Comparison of ENCODE assay signal across 8 cellular contexts in the genomic region with DNA sequence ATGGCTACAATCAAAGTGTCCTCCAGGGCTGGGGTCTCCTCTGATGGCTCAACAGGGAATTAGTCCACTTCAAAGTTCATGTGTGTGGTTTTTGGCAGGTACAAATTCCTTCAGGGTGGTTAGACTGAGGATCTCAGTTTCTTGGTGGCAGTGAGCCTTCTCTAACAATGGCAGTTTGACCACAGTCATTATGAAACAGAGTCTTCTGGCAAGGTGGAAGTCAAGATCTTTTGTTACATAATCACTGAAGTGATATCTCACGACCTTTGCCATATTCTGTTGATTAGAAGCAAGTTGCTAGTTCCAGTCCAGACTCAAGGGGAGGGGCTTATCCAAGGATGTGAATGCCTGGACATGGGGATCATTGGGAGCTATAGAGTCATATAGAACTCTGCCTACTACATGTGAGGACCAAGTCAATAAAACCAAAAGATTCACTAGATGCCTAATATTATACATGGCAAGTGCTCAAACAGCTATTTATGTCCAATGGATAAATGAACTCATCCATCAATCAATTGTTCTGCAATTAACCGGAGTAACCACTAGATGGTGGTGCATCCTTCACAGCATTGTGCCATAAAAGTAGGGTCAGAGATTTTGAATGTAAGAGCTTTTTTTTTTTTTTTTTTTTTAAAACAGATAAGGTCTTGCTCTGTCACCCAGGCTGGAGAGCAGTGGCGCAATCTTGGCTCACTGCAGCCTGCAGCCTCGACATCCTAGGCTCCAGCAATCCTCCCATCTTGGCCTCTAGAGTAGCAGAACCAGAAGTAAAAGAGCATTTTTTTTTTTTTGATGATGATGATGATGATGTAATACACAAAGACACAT.
DNase-seq lines count a peak whose midpoint lies in the region; ATAC-seq and TF ChIP-seq lines count a peak whose summit lies in the region.

No MANE protein-coding gene starts in this region.

- H3K4me3 ChIP-seq in cardiac muscle cell: no peak overlapping the region
- H3K4me3 ChIP-seq in Jurkat, Clone E6-1 (ENCODE audit: low read length): no peak overlapping the region
- no peak overlapping the region for H3K4me3 ChIP-seq in Panc1 (ENCODE audit: low read depth in 2 of 2, low read length in 2 of 2)
- no peak overlapping the region for H3K4me3 ChIP-seq in colonic mucosa

- no TSS peak for BruUV-seq in Panc1 (replicated peaks; lab: Mats Ljungman, UMichigan)

- peaks cover 5% of the 10 kb centered on the region for H3K9me3 Mint-ChIP-seq in osteocyte (ENCODE audit: unreplicated experiment)

- H3K9me3 ChIP-seq in cardiac muscle cell (ENCODE audit: low read depth): no peaks in the 10 kb centered on the region
- no peaks in the 10 kb centered on the region for H3K9me3 ChIP-seq in Panc1 (ENCODE audit: control insufficient read depth, insufficient read depth, low read depth, low read length)
- no peaks in the 10 kb centered on the region for H3K9me3 ChIP-seq in colonic mucosa

- H3K36me3 ChIP-seq in cardiac muscle cell (no peaks in the 10 kb centered on the region), Panc1 (ENCODE audit: control insufficient read depth, insufficient read depth, low read length) (no peaks in the 10 kb centered on the region), colonic mucosa (no peaks in the 10 kb centered on the region)

- H3K27ac ChIP-seq in cardiac muscle cell: no peak overlapping the region
- no peak overlapping the region for H3K27ac ChIP-seq in Panc1 (ENCODE audit: low read length)
- H3K27ac ChIP-seq in colonic mucosa: no peak overlapping the region

- H3K4me3 Mint-ChIP-seq in osteocyte (ENCODE audit: unreplicated experiment): no peak overlapping the region

- H3K36me3 Mint-ChIP-seq in osteocyte (ENCODE audit: unreplicated experiment): peaks cover 3% of the 10 kb centered on the region

- H3K27ac Mint-ChIP-seq in osteocyte (ENCODE audit: unreplicated experiment): no peak overlapping the region

- intact Hi-C loops in cardiac septum (cut with DNase I): no loop called here
- intact Hi-C loops in Panc1 (cut with micrococcal nuclease; ENCODE audit: unreplicated experiment): no loop called here
- intact Hi-C loops in colonic mucosa (cut with DNase I): no loop called here

- TF ChIP-seq CTCF in cardiac muscle cell (IDR thresholded peaks at IDR 0.05; ENCODE audit: low read depth, low read length) (peak; percentile 67), Panc1 (IDR thresholded peaks at IDR 0.05) (peak; percentile 82), colonic mucosa (IDR thresholded peaks at IDR 0.05) (peak; percentile 23), osteocyte (IDR thresholded peaks at IDR 0.05) (peak; percentile 60)

- no peaks in the 10 kb centered on the region for H3K4me1 Mint-ChIP-seq in osteocyte (ENCODE audit: unreplicated experiment)

- H3K4me1 ChIP-seq in cardiac muscle cell (ENCODE audit: low read depth): no peaks in the 10 kb centered on the region
- no peaks in the 10 kb centered on the region; the same call in 1 of the 2 replicates for H3K4me1 ChIP-seq in Panc1 (ENCODE audit: control insufficient read depth, insufficient read depth, low read length)
- no peaks in the 10 kb centered on the region for H3K4me1 ChIP-seq in colonic mucosa

- POLR2A ChIA-PET in Panc1 (lab: Charles Lee): no interaction called here

- H3K27me3 Mint-ChIP-seq in osteocyte (ENCODE audit: unreplicated experiment): peaks cover 36% of the 10 kb centered on the region

- peak; percentile 44 to 76 for DNase-seq in cardiac muscle cell (ENCODE audit: low read depth in 1 of 2, low spot score in 1 of 2)
- no peak for DNase-seq in cardiac septum (ENCODE audit: low spot score)
- peak; percentile 46 for DNase-seq in Jurkat, Clone E6-1 (ENCODE audit: low read depth, low spot score)
- DNase-seq in Panc1 (ENCODE audit: low read depth, low spot score): peak; percentile 12
- DNase-seq in colonic mucosa: no peak
- no peak for DNase-seq in osteocyte (ENCODE audit: extremely low spot score, unreplicated experiment)

- in situ Hi-C loops in Panc1 (cut with HindIII; ENCODE audit: low pct_unique_long_range_greater_than_20kb, low sequenced_read_pairs): no loop called here

- ATAC-seq in GM21723 (IDR thresholded peaks at IDR 0.05; ENCODE audit: unreplicated experiment) (peak; percentile 77), Panc1 (no peak), GM19452 (IDR thresholded peaks at IDR 0.05; ENCODE audit: unreplicated experiment) (no peak)

- peaks cover 5% of the 10 kb centered on the region for H3K27me3 ChIP-seq in cardiac muscle cell
- H3K27me3 ChIP-seq in Panc1 (ENCODE audit: control insufficient read depth, insufficient read depth, low read length): no peaks in the 10 kb centered on the region
- H3K27me3 ChIP-seq in colonic mucosa: no peaks in the 10 kb centered on the region

- H3K9ac ChIP-seq in colonic mucosa (ENCODE audit: low read depth in 2 of 2, low read length in 2 of 2): no peak overlapping the region

- CTCF ChIA-PET in Panc1 (lab: Charles Lee): interaction anchor here (0.7 kb wide), 3 partner anchors 45 to 513 kb away, joined by 7 to 12 read pairs (median 9); no protein-coding TSS in a partner anchor

Comparison
In these comparisons a context has a peak if more than half of its experiments do, and no peak if none do; other contexts are left out.
1. DNase-seq: peak in cardiac muscle cell (2 of 2), Jurkat, Clone E6-1 (single experiment) and Panc1 (single experiment); none in cardiac septum (single experiment), colonic mucosa (single experiment) and osteocyte (single experiment).
2. CTCF ChIP-seq: peak in every context shown above with its lines; median percentile 82 in Panc1; 67 in cardiac muscle cell; 60 in osteocyte; 23 in colonic mucosa.